ENCODE assay signal across 10 cellular contexts in the genomic region with DNA sequence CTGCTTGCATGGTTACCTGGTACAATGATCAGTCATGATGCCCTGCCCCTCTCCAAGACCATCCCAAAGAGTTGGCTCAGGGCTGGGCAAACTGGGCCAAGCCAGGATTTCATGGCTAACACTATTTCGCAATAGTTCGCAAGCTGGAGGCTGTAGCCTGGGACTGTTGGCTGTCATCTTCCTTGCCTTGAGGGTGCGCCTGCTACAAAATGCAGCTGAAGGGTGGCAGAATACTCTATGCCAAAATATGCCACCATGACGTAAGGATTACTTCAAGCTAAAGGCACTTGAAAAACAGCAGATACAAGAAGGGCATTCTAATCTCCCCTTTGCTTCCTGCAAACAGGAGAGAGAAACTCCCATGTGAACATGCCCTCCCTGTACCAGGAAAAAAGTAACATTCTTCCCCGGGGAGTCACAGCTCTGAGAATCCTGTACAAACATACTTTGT. TPM values are rescaled to one million over a fixed set of nuclear protein-coding genes. Genes with fewer than 3 reads are reported as not detected.
DNase-seq lines count a peak whose midpoint lies in the region; ATAC-seq and TF ChIP-seq lines count a peak whose summit lies in the region.
"Had no signal": no experiment of that assay in that cellular context is flagged by ENCODE, and none has a peak within 500 bp of the region (broad histone marks: within the 10 kb centered on the region; RNA-seq: fewer than 3 reads in every experiment).

No MANE protein-coding gene starts in this region.

- 47 to 57% methylated on average over 5 of the region's 5 CpGs for WGBS in testis, 2 donors

- DNase-seq in LoVo (ENCODE audit: low spot score) (peak; percentile 58), chondrocyte (ENCODE audit: low spot score) (no peak), left lobe of liver (ENCODE audit: low spot score) (peak; percentile 54), testis (peak; percentile 34), NCI-H2171 (lab: John Stamatoyannopoulos, UW) (no peak), pons (ENCODE audit: low spot score) (no peak)
- DNase-seq: activated naive CD4-positive, alpha-beta T cell treated with anti-CD3 and anti-CD28 coated beads, Interleukin-2, amount 10 ng/mL, durations not matched to agents 7 days and 5 days; immature natural killer cell had no signal

- TF ChIP-seq CTCF in chondrocyte (IDR thresholded peaks at IDR 0.05) (no peak), testis (IDR thresholded peaks at IDR 0.05) (no peak)

- no peaks in the 10 kb centered on the region for H3K9me3 Mint-ChIP-seq in chondrocyte (ENCODE audit: low read depth)
- H3K9me3 Mint-ChIP-seq: activated naive CD4-positive, alpha-beta T cell treated with anti-CD3 and anti-CD28 coated beads, Interleukin-2, amount 10 ng/mL, durations not matched to agents 7 days and 5 days; immature natural killer cell had no signal

- H3K36me3 ChIP-seq in testis (ENCODE audit: low read depth, missing control alignments) = no peaks in the 10 kb centered on the region

- no peaks in the 10 kb centered on the region for H3K27me3 ChIP-seq in testis

- H3K27me3 Mint-ChIP-seq in chondrocyte (ENCODE audit: low read depth) = no peaks in the 10 kb centered on the region
- H3K27me3 Mint-ChIP-seq: activated naive CD4-positive, alpha-beta T cell treated with anti-CD3 and anti-CD28 coated beads, Interleukin-2, amount 10 ng/mL, durations not matched to agents 7 days and 5 days had no signal

- H3K36me3 Mint-ChIP-seq in chondrocyte (ENCODE audit: low read depth) = no peaks in the 10 kb centered on the region
- H3K36me3 Mint-ChIP-seq: activated naive CD4-positive, alpha-beta T cell treated with anti-CD3 and anti-CD28 coated beads, Interleukin-2, amount 10 ng/mL, durations not matched to agents 7 days and 5 days; immature natural killer cell had no signal

- H3K4me1 Mint-ChIP-seq in chondrocyte (ENCODE audit: low read depth) = peaks cover 55% of the 10 kb centered on the region
- H3K4me1 Mint-ChIP-seq: immature natural killer cell had no signal

- H3K9me3 ChIP-seq in testis = no peaks in the 10 kb centered on the region

- peak overlapping the region; percentile 41 to 72 for H3K27ac ChIP-seq in testis

- intact Hi-C loops in testis (cut with DNase I; ENCODE audit: low total_unique reads) = no loop called here

- H3K4me3 ChIP-seq in testis = no peak overlapping the region

- H3K27ac Mint-ChIP-seq in chondrocyte (ENCODE audit: unreplicated experiment) = peak overlapping the region; percentile 97
- H3K27ac Mint-ChIP-seq: activated naive CD4-positive, alpha-beta T cell treated with anti-CD3 and anti-CD28 coated beads, Interleukin-2, amount 10 ng/mL, durations not matched to agents 7 days and 5 days; immature natural killer cell had no signal

- H3K4me3 Mint-ChIP-seq in chondrocyte (ENCODE audit: unreplicated experiment) = no peak overlapping the region
- H3K4me3 Mint-ChIP-seq: activated naive CD4-positive, alpha-beta T cell treated with anti-CD3 and anti-CD28 coated beads, Interleukin-2, amount 10 ng/mL, durations not matched to agents 7 days and 5 days; immature natural killer cell had no signal

- peaks cover 4% of the 10 kb centered on the region for H3K4me1 ChIP-seq in testis

- ATAC-seq in left lobe of liver = peak; percentile 86
- ATAC-seq in GM19328 (IDR thresholded peaks at IDR 0.05; ENCODE audit: unreplicated experiment) = no peak
- ATAC-seq in HG02588 (IDR thresholded peaks at IDR 0.05; ENCODE audit: unreplicated experiment) = no peak

- no peak for TF ChIP-seq POLR2A in testis (IDR thresholded peaks at IDR 0.05)

RNA-seq across cellular contexts. Expression of a gene that starts 21.0 kb away (rescaled TPM):
- total RNA-seq in chondrocyte = 157 to 264 TPM (median 263 TPM) in 3 replicates
- 227 TPM for total RNA-seq in left lobe of liver
- 100 to 1,000 TPM; 299 to 459 TPM for total RNA-seq in testis
- polyA plus RNA-seq in testis (ENCODE audit: insufficient read depth, low read depth, low replicate concordance) = 258 TPM

Comparison
In these comparisons a context has a peak if more than half of its experiments do, and no peak if none do; other contexts are left out.
1. DNase-seq: peak in LoVo (single experiment), left lobe of liver (single experiment) and testis (single experiment); none in chondrocyte (single experiment), NCI-H2171 (single experiment) and pons (single experiment).